In genomic region chr2:42223822-42224268, GRCh38 we compare ENCODE assay signal across 14 cellular contexts. TPM values are rescaled to one million over a fixed set of nuclear protein-coding genes. Genes with fewer than 3 reads are reported as not detected.
DNase-seq lines count a peak whose midpoint lies in the region; ATAC-seq and TF ChIP-seq lines count a peak whose summit lies in the region.
"Had no signal": no experiment of that assay in that cellular context is flagged by ENCODE, and none has a peak within 500 bp of the region (broad histone marks: within the 10 kb centered on the region; RNA-seq: fewer than 3 reads in every experiment).

No MANE protein-coding gene starts in this region.

- no peaks in the 10 kb centered on the region for H3K36me3 ChIP-seq in breast epithelium
- H3K36me3 ChIP-seq: vagina had no signal

- no peaks in the 10 kb centered on the region for H3K9me3 ChIP-seq in breast epithelium
- H3K9me3 ChIP-seq: vagina had no signal

- H3K4me3 Mint-ChIP-seq in MCF 10A (ENCODE audit: unreplicated experiment) (no peak overlapping the region), type B pancreatic cell (no peak overlapping the region)
- H3K4me3 Mint-ChIP-seq: activated T-cell treated with anti-CD3 and anti-CD28 coated beads, Interleukin-2, amount 50 U/mL, for 4 hours; WTC11 had no signal

- CTCF ChIA-PET in MCF 10A (lab: Yijun Ruan, JAX): interaction anchor here (0.6 kb wide), 2 partner anchors 14 to 138 kb away, joined by 3 read pairs; no protein-coding TSS in a partner anchor

- no peaks in the 10 kb centered on the region for H3K27me3 Mint-ChIP-seq in MCF 10A (ENCODE audit: insufficient read depth, unreplicated experiment)
- no peaks in the 10 kb centered on the region for H3K27me3 Mint-ChIP-seq in type B pancreatic cell

- H3K4me3 ChIP-seq in breast epithelium: no peak overlapping the region
- H3K4me3 ChIP-seq in fibroblast of the aortic adventitia (ENCODE audit: low read depth, low read length): no peak overlapping the region
- H3K4me3 ChIP-seq: vagina had no signal

- ATAC-seq in GM21717 (IDR thresholded peaks at IDR 0.05; ENCODE audit: unreplicated experiment) (no peak), HG02571 (IDR thresholded peaks at IDR 0.05; ENCODE audit: unreplicated experiment) (no peak)
- ATAC-seq: WTC11 had no signal

- H3K27me3 ChIP-seq in breast epithelium: no peaks in the 10 kb centered on the region
- H3K27me3 ChIP-seq: vagina had no signal

- no peak for TF ChIP-seq CTCF in MCF 10A (IDR thresholded peaks at IDR 0.05; ENCODE audit: unreplicated experiment)
- no peak for TF ChIP-seq CTCF in breast epithelium (IDR thresholded peaks at IDR 0.05)
- no peak for TF ChIP-seq CTCF in VCaP (conservative IDR thresholded peaks at IDR 0.05)
- no peak for TF ChIP-seq CTCF in fibroblast of the aortic adventitia (IDR thresholded peaks at IDR 0.05; ENCODE audit: insufficient read depth, low read length)
- TF ChIP-seq CTCF in type B pancreatic cell (conservative IDR thresholded peaks at IDR 0.05): no peak

- H3K27ac Mint-ChIP-seq in MCF 10A (ENCODE audit: low read depth, unreplicated experiment) (peak overlapping the region; percentile 16), type B pancreatic cell (peak overlapping the region; percentile 33)

- no peaks in the 10 kb centered on the region for H3K36me3 Mint-ChIP-seq in MCF 10A (ENCODE audit: insufficient read depth, unreplicated experiment)
- H3K36me3 Mint-ChIP-seq in type B pancreatic cell: peaks cover 15% of the 10 kb centered on the region
- H3K36me3 Mint-ChIP-seq: WTC11 had no signal

- no peak for TF ChIP-seq POLR2A in breast epithelium (IDR thresholded peaks at IDR 0.05)

- no TSS peak for BruUV-seq in MCF 10A (replicated peaks; lab: Mats Ljungman, UMichigan)

- DNase-seq in MCF 10A (ENCODE audit: unreplicated experiment): no peak
- DNase-seq in breast epithelium (ENCODE audit: low spot score in 2 of 2): no peak
- DNase-seq in fibroblast of the aortic adventitia (ENCODE audit: low read depth): peak; percentile 48
- no peak for DNase-seq in type B pancreatic cell (ENCODE audit: extremely low spot score, unreplicated experiment)
- DNase-seq in ureter (ENCODE audit: low spot score): no peak
- DNase-seq: activated T-cell treated with anti-CD3 and anti-CD28 coated beads, Interleukin-2, amount 50 U/mL, for 4 hours; KBM-7; NK-92 treated with Interleukin-12 subunit alpha and Interleukin-12 subunit beta, amount 100 ng/mL, for 24 hours; stimulated activated CD4-positive, alpha-beta T cell treated with anti-CD3 and anti-CD28 coated beads, Interleukin-2, amount 100 ng/mL, for 24 hours had no signal

- POLR2A ChIA-PET in MCF 10A (lab: Yijun Ruan, JAX): interaction anchor here (0.9 to 1.2 kb wide), 2 partner anchors 10 to 105 kb away, joined by 3 to 5 read pairs; no protein-coding TSS in a partner anchor

- H3K9me3 Mint-ChIP-seq in MCF 10A (ENCODE audit: unreplicated experiment): no peaks in the 10 kb centered on the region
- H3K9me3 Mint-ChIP-seq in type B pancreatic cell: no peaks in the 10 kb centered on the region
- H3K9me3 Mint-ChIP-seq: activated T-cell treated with anti-CD3 and anti-CD28 coated beads, Interleukin-2, amount 50 U/mL, for 4 hours; WTC11 had no signal

- H3K27ac ChIP-seq in breast epithelium (peak overlapping the region in 1 of 2 donors; percentile 1), VCaP (peak overlapping the region; percentile 84)
- H3K27ac ChIP-seq: vagina had no signal

- no peaks in the 10 kb centered on the region for H3K4me1 ChIP-seq in breast epithelium

- peaks cover 12% of the 10 kb centered on the region for H3K4me1 Mint-ChIP-seq in MCF 10A (ENCODE audit: insufficient read depth, unreplicated experiment)
- peaks cover 28% of the 10 kb centered on the region for H3K4me1 Mint-ChIP-seq in type B pancreatic cell (ENCODE audit: unreplicated experiment)

- intact Hi-C loops in MCF 10A (cut with micrococcal nuclease): no loop called here
- intact Hi-C loops in breast epithelium (cut with DNase I; ENCODE audit: low total_unique reads): no loop called here

RNA-seq across cellular contexts. Expression of gene EML4, which starts 54.7 kb away (rescaled TPM):
- 31.2 and 34.5 TPM in 2 replicates for total RNA-seq in MCF 10A (2022)
- total RNA-seq in breast epithelium: 10 to 100 TPM; 19.4 to 68.5 (median 36.7) TPM
- 49.9 and 50.9 TPM in 2 replicates for total RNA-seq in fibroblast of the aortic adventitia (ENCODE audit: low replicate concordance)
- 93.6 and 117 TPM in 2 replicates for total RNA-seq in type B pancreatic cell (ENCODE audit: low replicate concordance)
- total RNA-seq in ureter: 99.1 TPM
